ENCODE assay signal across 13 cellular contexts in the genomic region with DNA sequence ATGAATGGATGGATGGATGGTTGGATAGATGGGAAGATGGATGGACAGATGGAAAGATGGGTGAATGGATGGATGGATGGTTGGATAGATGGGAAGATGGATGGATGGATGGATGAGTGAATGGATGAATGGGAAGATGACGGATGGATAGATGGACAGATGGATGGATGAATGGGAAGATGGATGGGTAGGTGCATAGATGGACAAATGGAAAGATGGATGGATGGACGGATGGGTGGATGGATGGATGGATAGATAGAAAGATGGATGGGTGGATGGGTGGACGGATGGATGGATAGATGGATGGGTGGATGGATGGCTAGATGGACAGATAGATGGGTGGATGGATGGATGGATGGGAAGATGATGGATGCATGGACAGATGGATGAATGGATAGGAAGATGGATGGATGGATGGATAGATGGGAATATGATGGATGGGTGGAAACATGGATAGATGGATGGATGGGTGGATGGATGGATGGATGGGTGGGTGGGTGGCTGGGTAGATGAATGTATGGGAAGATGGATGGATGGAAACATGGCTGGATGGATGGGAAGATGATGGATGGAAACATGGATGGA. TPM values are rescaled to one million over a fixed set of nuclear protein-coding genes. Genes with fewer than 3 reads are reported as not detected.
DNase-seq lines count a peak whose midpoint lies in the region; ATAC-seq, FAIRE-seq and TF ChIP-seq lines count a peak whose summit lies in the region.
"Had no signal": no experiment of that assay in that cellular context is flagged by ENCODE, and none has a peak within 500 bp of the region (broad histone marks: within the 10 kb centered on the region; RNA-seq: fewer than 3 reads in every experiment).

No MANE protein-coding gene starts in this region.

- H3K9me1 ChIP-seq in IMR-90 (ENCODE audit: insufficient read depth, low read length), result peaks cover 9% of the 10 kb centered on the region; the same call in 1 of the 2 replicates

- H3K14ac ChIP-seq in IMR-90 (replicated peaks; ENCODE audit: low read depth, low read length) (no peak overlapping the region; the same call in 1 of the 2 replicates), H1 (ENCODE audit: insufficient read length) (no peak overlapping the region)

- intact Hi-C loops in IMR-90 (cut with micrococcal nuclease), result no loop called here

- CTCF ChIA-PET in IMR-90 (lab: Yijun Ruan, JAX), result no interaction called here
- CTCF ChIA-PET in H1 (lab: Charles Lee; ENCODE audit: partially characterized antibody), result interaction anchor here (0.6 to 9.7 kb wide), 6 partner anchors 10 to 113 kb away, joined by 3 to 99 read pairs (median 6); a partner anchor contains a TSS

- H2BK20ac ChIP-seq in IMR-90 (ENCODE audit: low read depth, low read length) (no peak overlapping the region), H1 (ENCODE audit: low read length) (no peak overlapping the region)

- H4K8ac ChIP-seq in IMR-90 (ENCODE audit: low read depth in 2 of 2, low read length in 2 of 2) (no peak overlapping the region), H1 (ENCODE audit: extremely low read depth, insufficient read depth, low read length) (no peak overlapping the region)

- no peak overlapping the region for H3K4ac ChIP-seq in IMR-90 (ENCODE audit: low read depth, low read length)
- H3K4ac ChIP-seq in H1 (replicated peaks; ENCODE audit: insufficient read length, low read depth, low read length), result no peak overlapping the region

- TF ChIP-seq POLR2A in IMR-90 (IDR thresholded peaks at IDR 0.05; ENCODE audit: low read depth, low read length) (no peak), H1 (IDR thresholded peaks at IDR 0.05; ENCODE audit: control extremely low read depth in 1 of 2, low read depth in 2 of 2, low read length in 2 of 2) (no peak)

- peaks cover 10% of the 10 kb centered on the region; the same call in 1 of the 2 replicates for H3K23me2 ChIP-seq in H1 (ENCODE audit: low read depth, low read length)

- WGBS in IMR-90 (ENCODE audit: extremely low coverage in 2 of 2, insufficient read length in 1 of 2), 2 experiments, result 100% methylated on average over 2 of the region's 3 CpGs
- WGBS in H1 (ENCODE audit: extremely low coverage in 1 of 2, insufficient coverage in 1 of 2, insufficient read length in 1 of 2, insufficient replicate concordance in 2 of 2, low coverage in 1 of 2, low lambda C conversion rate in 2 of 2, missing lambda C conversion rate in 1 of 2), 2 experiments, result 62 to 100% methylated on average over 1 to 3 of the region's 3 CpGs

- no peak overlapping the region for H3K4me3 Mint-ChIP-seq in activated naive CD8-positive, alpha-beta T cell treated with anti-CD3 and anti-CD28 coated beads, Interleukin-2, amount 10 ng/mL, durations not matched to agents 7 days and 5 days
- no peak overlapping the region for H3K4me3 Mint-ChIP-seq in activated naive CD8-positive, alpha-beta T cell treated with anti-CD3 and anti-CD28 coated beads, Interleukin-2, amount 50 U/mL, for 24 hours
- H3K4me3 Mint-ChIP-seq in stimulated activated naive B cell treated with anti-CD40 and anti-IgM and Interleukin-4, amounts not matched to agents 10 μg/mL and 1 μg/mL and 100 μg/mL, for 72 hours, result peak overlapping the region; percentile 15 to 35

- ATAC-seq in activated naive CD8-positive, alpha-beta T cell treated with anti-CD3 and anti-CD28 coated beads, Interleukin-2, amount 10 ng/mL, durations not matched to agents 7 days and 5 days (ENCODE audit: low read depth), result no peak
- no peak for ATAC-seq in activated naive CD8-positive, alpha-beta T cell treated with anti-CD3 and anti-CD28 coated beads, Interleukin-2, amount 50 U/mL, for 24 hours
- ATAC-seq in IMR-90 (ENCODE audit: low read depth), result no peak
- ATAC-seq in stimulated activated naive B cell treated with anti-CD40 and anti-IgM and Interleukin-4, amounts not matched to agents 10 μg/mL and 1 μg/mL and 100 μg/mL, for 72 hours (replicated peaks), result no peak

- H3K9me3 Mint-ChIP-seq in activated naive CD8-positive, alpha-beta T cell treated with anti-CD3 and anti-CD28 coated beads, Interleukin-2, amount 10 ng/mL, durations not matched to agents 7 days and 5 days, result no peaks in the 10 kb centered on the region
- H3K9me3 Mint-ChIP-seq in activated naive CD8-positive, alpha-beta T cell treated with anti-CD3 and anti-CD28 coated beads, Interleukin-2, amount 50 U/mL, for 24 hours, result peaks cover 6% of the 10 kb centered on the region
- H3K9me3 Mint-ChIP-seq in stimulated activated naive B cell treated with anti-CD40 and anti-IgM and Interleukin-4, amounts not matched to agents 10 μg/mL and 1 μg/mL and 100 μg/mL, for 72 hours, result peaks cover 7 to 11% of the 10 kb centered on the region in 2 donors

- H3K9me3 ChIP-seq in IMR-90 (ENCODE audit: control insufficient read depth, insufficient read depth, low read length) (no peaks in the 10 kb centered on the region), H1 (ENCODE audit: insufficient read depth in 2 of 2, low read depth in 1 of 2, low read length in 1 of 2) (peaks cover 0 to 3% of the 10 kb centered on the region in 2 experiments; a peak in 1 of 4 replicates)

- TF ChIP-seq CTCF in IMR-90 (conservative IDR thresholded peaks at IDR 0.05; ENCODE audit: low read depth, low read length) (no peak), H1 (IDR thresholded peaks at IDR 0.05; ENCODE audit: control extremely low read depth in 1 of 3, insufficient read depth in 1 of 3, low read depth in 1 of 3, low read length in 3 of 3) (no peak)

- peak overlapping the region; percentile 40 for H3K27ac Mint-ChIP-seq in activated naive CD8-positive, alpha-beta T cell treated with anti-CD3 and anti-CD28 coated beads, Interleukin-2, amount 10 ng/mL, durations not matched to agents 7 days and 5 days
- H3K27ac Mint-ChIP-seq in activated naive CD8-positive, alpha-beta T cell treated with anti-CD3 and anti-CD28 coated beads, Interleukin-2, amount 50 U/mL, for 24 hours, result no peak overlapping the region
- H3K27ac Mint-ChIP-seq in stimulated activated naive B cell treated with anti-CD40 and anti-IgM and Interleukin-4, amounts not matched to agents 10 μg/mL and 1 μg/mL and 100 μg/mL, for 72 hours, result peak overlapping the region; percentile 59

- no peak overlapping the region for H2BK15ac ChIP-seq in IMR-90 (ENCODE audit: low read depth, low read length)
- H2BK15ac ChIP-seq in H1 (ENCODE audit: low read length), result no peak overlapping the region

- no peak overlapping the region for H2AK9ac ChIP-seq in IMR-90 (replicated peaks; ENCODE audit: low read depth, low read length, poor library complexity)

- H4K91ac ChIP-seq in IMR-90 (ENCODE audit: insufficient read depth, low read depth, low read length) (no peak overlapping the region), H1 (replicated peaks; ENCODE audit: insufficient read length, low read length) (no peak overlapping the region)

- in situ Hi-C loops in IMR-90 (cut with MboI; ENCODE audit: low sequenced_read_pairs), result no loop called here

- H3K27me3 Mint-ChIP-seq in activated naive CD8-positive, alpha-beta T cell treated with anti-CD3 and anti-CD28 coated beads, Interleukin-2, amount 10 ng/mL, durations not matched to agents 7 days and 5 days, result no peaks in the 10 kb centered on the region
- peaks cover 6% of the 10 kb centered on the region for H3K27me3 Mint-ChIP-seq in activated naive CD8-positive, alpha-beta T cell treated with anti-CD3 and anti-CD28 coated beads, Interleukin-2, amount 50 U/mL, for 24 hours
- H3K27me3 Mint-ChIP-seq in stimulated activated naive B cell treated with anti-CD40 and anti-IgM and Interleukin-4, amounts not matched to agents 10 μg/mL and 1 μg/mL and 100 μg/mL, for 72 hours, result peaks cover 12 to 19% of the 10 kb centered on the region in 2 donors

- H3K4me3 ChIP-seq in IMR-90 (ENCODE audit: insufficient read depth, low read depth, low read length) (no peak overlapping the region), H1 (ENCODE audit: extremely low read depth in 1 of 4, insufficient read depth in 2 of 4, low read depth in 3 of 4, low read length in 4 of 4) (no peak overlapping the region)

- H4K20me1 ChIP-seq in IMR-90 (ENCODE audit: insufficient read depth, low read length) (no peaks in the 10 kb centered on the region), H1 (replicated peaks in 1 of 2; ENCODE audit: control insufficient read depth in 1 of 2, insufficient read depth in 2 of 2, low read length in 2 of 2) (peaks cover 0 to 4% of the 10 kb centered on the region in 2 experiments)

- H2AK5ac ChIP-seq in IMR-90 (ENCODE audit: low read depth, low read length) (0 out of 2 replicates have a peak overlapping the region, but pooled peaks have one; percentile 4), H1 (ENCODE audit: low read depth, low read length) (no peak overlapping the region)

- H2BK12ac ChIP-seq in H1 (ENCODE audit: low read depth, low read length), result no peak overlapping the region

- H3K23ac ChIP-seq in IMR-90 (ENCODE audit: low read depth, low read length) (no peak overlapping the region), H1 (ENCODE audit: insufficient read length) (no peak overlapping the region)

- no peaks in the 10 kb centered on the region for H3K79me2 ChIP-seq in H1 (ENCODE audit: control insufficient read depth in 1 of 2, insufficient read depth in 2 of 2, low read length in 2 of 2)

- H3K9ac ChIP-seq in IMR-90 (ENCODE audit: low read depth, low read length) (no peak overlapping the region), H1 (replicated peaks in 1 of 4; ENCODE audit: extremely low read depth in 1 of 4, low read depth in 3 of 4, low read length in 3 of 4) (no peak overlapping the region)
- H3K9ac ChIP-seq: KMS-11 had no signal

- H3K4me1 Mint-ChIP-seq in activated naive CD8-positive, alpha-beta T cell treated with anti-CD3 and anti-CD28 coated beads, Interleukin-2, amount 10 ng/mL, durations not matched to agents 7 days and 5 days, result peaks cover 25% of the 10 kb centered on the region
- peaks cover 23% of the 10 kb centered on the region for H3K4me1 Mint-ChIP-seq in activated naive CD8-positive, alpha-beta T cell treated with anti-CD3 and anti-CD28 coated beads, Interleukin-2, amount 50 U/mL, for 24 hours
- H3K4me1 Mint-ChIP-seq in stimulated activated naive B cell treated with anti-CD40 and anti-IgM and Interleukin-4, amounts not matched to agents 10 μg/mL and 1 μg/mL and 100 μg/mL, for 72 hours, result peaks cover 45 to 64% of the 10 kb centered on the region in 2 donors

- H2AFZ ChIP-seq in IMR-90 (replicated peaks; ENCODE audit: low read length, poor library complexity) (no peak overlapping the region), H1 (ENCODE audit: low read length) (no peak overlapping the region)

- H4K5ac ChIP-seq in IMR-90 (ENCODE audit: low read depth, low read length), result no peak overlapping the region
- no peak overlapping the region for H4K5ac ChIP-seq in H1 (ENCODE audit: insufficient read length, low read depth, low read length)

- no peak for DNase-seq in activated naive CD8-positive, alpha-beta T cell treated with anti-CD3 and anti-CD28 coated beads, Interleukin-2, amount 10 ng/mL, durations not matched to agents 7 days and 5 days
- no peak for DNase-seq in activated naive CD8-positive, alpha-beta T cell treated with anti-CD3 and anti-CD28 coated beads, Interleukin-2, amount 50 U/mL, for 24 hours
- DNase-seq in IMR-90 (no peak), H1 (ENCODE audit: low read depth in 1 of 2, low spot score in 2 of 2) (no peak), HT-29 (ENCODE audit: low spot score) (no peak), amygdala (lab: John Stamatoyannopoulos, UW) (no peak), NOMO-1 treated with DMSO at 0.1 percent for 48 hours (lab: John Stamatoyannopoulos, UW; ENCODE audit: unreplicated experiment) (no peak)
- DNase-seq in stimulated activated naive B cell treated with anti-CD40 and anti-IgM and Interleukin-4, amounts not matched to agents 10 μg/mL and 1 μg/mL and 100 μg/mL, for 72 hours, result no peak
- DNase-seq: C1 segment of cervical spinal cord, NCI-H187 treated with DMSO at 0.1 percent for 48 hours, NCI-H524 treated with DMSO at 0.1 percent for 48 hours had no signal

- peaks cover 4 to 56% of the 10 kb centered on the region in 2 experiments for H3K79me1 ChIP-seq in IMR-90 (ENCODE audit: low read depth in 1 of 2, low read length in 2 of 2)
- H3K79me1 ChIP-seq in H1 (ENCODE audit: low read depth, low read length), result no peaks in the 10 kb centered on the region

- TF ChIP-seq EP300 in H1 (IDR thresholded peaks at IDR 0.05; ENCODE audit: borderline replicate concordance in 1 of 2, low read depth in 2 of 2, low read length in 2 of 2), result no peak

- TF ChIP-seq RAD21 in IMR-90 (IDR thresholded peaks at IDR 0.05; ENCODE audit: low read length), result no peak
- TF ChIP-seq RAD21 in H1 (IDR thresholded peaks at IDR 0.05 in 1 of 2, conservative IDR thresholded peaks at IDR 0.05 in 1 of 2; ENCODE audit: low read depth in 2 of 2, low read length in 2 of 2), result no peak

- peak overlapping the region; percentile 52 for H2BK5ac ChIP-seq in IMR-90 (ENCODE audit: low read depth, low read length, poor library complexity, severe bottlenecking)
- no peak overlapping the region for H2BK5ac ChIP-seq in H1 (ENCODE audit: low read depth, low read length)

- H3K27ac ChIP-seq in IMR-90 (ENCODE audit: insufficient read depth, low read length) (no peak overlapping the region), H1 (ENCODE audit: low read depth, low read length) (no peak overlapping the region)
- H3K27ac ChIP-seq: KMS-11 had no signal

- no peak overlapping the region for H3K18ac ChIP-seq in IMR-90 (ENCODE audit: low read depth, low read length)
- H3K18ac ChIP-seq in H1 (ENCODE audit: extremely low read depth, low read length), result no peak overlapping the region

- H3K56ac ChIP-seq in IMR-90 (ENCODE audit: extremely low read depth, insufficient read depth, low read length), result no peak overlapping the region
- peak overlapping the region; percentile 90 for H3K56ac ChIP-seq in H1 (replicated peaks; ENCODE audit: insufficient read length, low read depth, low read length)

- POLR2A ChIA-PET in activated naive CD8-positive, alpha-beta T cell treated with anti-CD3 and anti-CD28 coated beads, Interleukin-2, amount 10 ng/mL, durations not matched to agents 7 days and 5 days (lab: Charles Lee), result interaction anchor here (0.6 kb wide), 1 partner anchor 98 kb away, joined by 6 read pairs; no protein-coding TSS in a partner anchor
- POLR2A ChIA-PET in IMR-90 (lab: Charles Lee; ENCODE audit: unreplicated experiment), result no interaction called here
- POLR2A ChIA-PET in H1 (lab: Charles Lee; ENCODE audit: partially characterized antibody), result no interaction called here

- FAIRE-seq in H1 (lab: Jason Lieb, UNC), result no peak
- FAIRE-seq: D721Med had no signal

- no peak overlapping the region for H2BK120ac ChIP-seq in IMR-90 (ENCODE audit: low read depth, low read length)
- no peak overlapping the region for H2BK120ac ChIP-seq in H1 (replicated peaks; ENCODE audit: low read depth, low read length)

- dilution Hi-C loops in IMR-90 (cut with HindIII; ENCODE audit: low sequenced_read_pairs, unreplicated experiment), result no loop called here

- BruUV-seq in IMR-90 (replicated peaks; lab: Mats Ljungman, UMichigan), result no TSS peak

- H3K4me1 ChIP-seq in IMR-90 (ENCODE audit: control insufficient read depth, insufficient read depth, low read length), result peaks cover 10% of the 10 kb centered on the region
- H3K4me1 ChIP-seq in H1 (replicated peaks in 1 of 4; ENCODE audit: control insufficient read depth in 3 of 4, insufficient read depth in 4 of 4, low read length in 3 of 4), result peaks cover 0 to 3% (median 1%) of the 10 kb centered on the region in 4 experiments; a peak in 2 of 7 replicates

- no peak overlapping the region for H3K4me2 ChIP-seq in IMR-90 (ENCODE audit: low read depth, low read length)
- H3K4me2 ChIP-seq in H1 (ENCODE audit: insufficient read depth in 1 of 2, low read depth in 2 of 2, low read length in 2 of 2), result no peak overlapping the region
- H3K4me2 ChIP-seq: KMS-11 had no signal

- H3K36me3 ChIP-seq in IMR-90 (ENCODE audit: control insufficient read depth, insufficient read depth, low read length), result peaks cover 68% of the 10 kb centered on the region
- H3K36me3 ChIP-seq in H1 (ENCODE audit: control insufficient read depth in 2 of 4, insufficient read depth in 4 of 4, low read length in 3 of 4), result no peaks in the 10 kb centered on the region

- H3K36me3 Mint-ChIP-seq in activated naive CD8-positive, alpha-beta T cell treated with anti-CD3 and anti-CD28 coated beads, Interleukin-2, amount 10 ng/mL, durations not matched to agents 7 days and 5 days, result peaks cover 20% of the 10 kb centered on the region
- H3K36me3 Mint-ChIP-seq in activated naive CD8-positive, alpha-beta T cell treated with anti-CD3 and anti-CD28 coated beads, Interleukin-2, amount 50 U/mL, for 24 hours (ENCODE audit: low read depth), result peaks cover 22% of the 10 kb centered on the region
- peaks cover 73 to 91% of the 10 kb centered on the region in 2 donors for H3K36me3 Mint-ChIP-seq in stimulated activated naive B cell treated with anti-CD40 and anti-IgM and Interleukin-4, amounts not matched to agents 10 μg/mL and 1 μg/mL and 100 μg/mL, for 72 hours

- H3K27me3 ChIP-seq in IMR-90 (ENCODE audit: control insufficient read depth, insufficient read depth, low read length) (no peaks in the 10 kb centered on the region), H1 (replicated peaks in 1 of 4; ENCODE audit: control insufficient read depth in 3 of 4, extremely low read depth in 1 of 4, insufficient read depth in 3 of 4, low read length in 3 of 4) (no peaks in the 10 kb centered on the region)

RNA-seq across cellular contexts. Expression of a gene that starts 16.5 kb away (rescaled TPM):
- 10 to 100 TPM; 72.4 to 77.5 TPM for total RNA-seq in activated naive CD8-positive, alpha-beta T cell treated with anti-CD3 and anti-CD28 coated beads, Interleukin-2, amount 10 ng/mL, durations not matched to agents 7 days and 5 days
- total RNA-seq in IMR-90 (2012; rRNA removed), result 47.5 and 50.8 TPM in 2 replicates
- polyA plus RNA-seq in IMR-90 (2012; rRNA removed) (34.0 and 35.1 TPM in 2 replicates), H1 (2011; rRNA removed) (14.4 and 19.5 TPM in 2 replicates)
- polyA plus RNA-seq in IMR-90 (2012; cell fraction: cytosol; rRNA removed), result 15.1 and 18.7 TPM in 2 replicates
- 108 and 144 TPM in 2 replicates for polyA plus RNA-seq in IMR-90 (2012; cell fraction: nucleus; rRNA removed; ENCODE audit: low replicate concordance)
- total RNA-seq in H1 (2021; fragmentation: NEBNext Ultra II Directional; extraction: Animal tissue kit (Norgen Biotek cat#: 25700)), result 27.5 and 30.0 TPM in 2 replicates
- polyA plus RNA-seq in H1 (2011; cell fraction: cytosol; rRNA removed), result 17.3 TPM
- 38.7 TPM for polyA plus RNA-seq in H1 (2011; cell fraction: nucleus; rRNA removed)
- 24.9 to 34.9 TPM (median 31.8 TPM) in 4 replicates for polyA plus RNA-seq in H1 (2012, experiment 1 of 2)
- polyA plus RNA-seq in H1 (2012, experiment 2 of 2), result 19.3 TPM
- polyA plus RNA-seq in H1 (2013, experiment 1 of 2), result 16.3 TPM
- 14.9 TPM for polyA plus RNA-seq in H1 (2013, experiment 2 of 2)
- polyA minus RNA-seq in H1 (2011; rRNA and poly(A)+ RNA removed), result 16.7 and 19.2 TPM in 2 replicates
- polyA minus RNA-seq in H1 (2011; cell fraction: cytosol; rRNA and poly(A)+ RNA removed), result 12.9 TPM
- polyA minus RNA-seq in H1 (2011; cell fraction: nucleus; rRNA and poly(A)+ RNA removed), result 14.7 TPM
- total RNA-seq in HT-29 (2014; rRNA removed; shearing (Covaris generic)), result 65.7 and 74.3 TPM in 2 replicates

Comparison
In these comparisons a context has a peak if more than half of its experiments do, and no peak if none do; other contexts are left out.
1. H3K4me3 Mint-ChIP-seq: peak in stimulated activated naive B cell treated with anti-CD40 and anti-IgM and Interleukin-4, amounts not matched to agents 10 μg/mL and 1 μg/mL and 100 μg/mL, for 72 hours (2 of 2); none in activated naive CD8-positive, alpha-beta T cell treated with anti-CD3 and anti-CD28 coated beads, Interleukin-2, amount 10 ng/mL, durations not matched to agents 7 days and 5 days (single experiment) and activated naive CD8-positive, alpha-beta T cell treated with anti-CD3 and anti-CD28 coated beads, Interleukin-2, amount 50 U/mL, for 24 hours (single experiment).